16 cellular contexts compared by ENCODE assay signal in genomic region chr4:56804551-56804950, GRCh38. TPM values are rescaled to one million over a fixed set of nuclear protein-coding genes. Genes with fewer than 3 reads are reported as not detected.
A peak's percentile ranks its signal among the peaks of the same experiment; 100 is the strongest.
DNase-seq lines count a peak whose midpoint lies in the region; ATAC-seq and TF ChIP-seq lines count a peak whose summit lies in the region.
"Had no signal": no experiment of that assay in that cellular context is flagged by ENCODE, and none has a peak within 500 bp of the region (broad histone marks: within the 10 kb centered on the region; RNA-seq: fewer than 3 reads in every experiment).

No MANE protein-coding gene starts in this region.

- no peaks in the 10 kb centered on the region for H3K9me3 Mint-ChIP-seq in activated naive CD4-positive, alpha-beta T cell treated with anti-CD3 and anti-CD28 coated beads, Interleukin-2, amount 50 U/mL, for 72 hours
- H3K9me3 Mint-ChIP-seq: nephron progenitor cell, type B pancreatic cell had no signal

- no peak for DNase-seq in activated naive CD4-positive, alpha-beta T cell treated with anti-CD3 and anti-CD28 coated beads, Interleukin-2, amount 50 U/mL, for 72 hours (ENCODE audit: low spot score in 2 of 2)
- no peak for DNase-seq in activated naive CD4-positive, alpha-beta T cell (lab: John Stamatoyannopoulos, UW)
- DNase-seq in NOMO-1 (lab: John Stamatoyannopoulos, UW; ENCODE audit: unreplicated experiment in 2 of 2), result peak; percentile 42 to 66
- peak; percentile 7 to 60 for DNase-seq in cardiac fibroblast (ENCODE audit: low read depth in 2 of 2)
- peak; percentile 18 for DNase-seq in stromal cell of bone marrow (ENCODE audit: low read depth)
- no peak for DNase-seq in AG20443 (ENCODE audit: low spot score)
- no peak for DNase-seq in globus pallidus (ENCODE audit: low spot score)
- DNase-seq in NCI-H524 treated with DMSO at 0.1 percent for 48 hours (lab: John Stamatoyannopoulos, UW), result no peak
- DNase-seq: BE2C, colonic mucosa, islet precursor cell, nephron progenitor cell, T1000 had no signal

- H3K27ac Mint-ChIP-seq in activated naive CD4-positive, alpha-beta T cell treated with anti-CD3 and anti-CD28 coated beads, Interleukin-2, amount 50 U/mL, for 72 hours, result no peak overlapping the region
- H3K27ac Mint-ChIP-seq: nephron progenitor cell, type B pancreatic cell had no signal

- TF ChIP-seq CTCF in cardiac fibroblast (IDR thresholded peaks at IDR 0.05; ENCODE audit: low read depth, low read length), result no peak

- H3K4me3 ChIP-seq in cardiac fibroblast (replicated peaks in 1 of 2; ENCODE audit: low read depth in 2 of 2, low read length in 2 of 2), result no peak overlapping the region
- H3K4me3 ChIP-seq: colonic mucosa had no signal

- H3K36me3 Mint-ChIP-seq in activated naive CD4-positive, alpha-beta T cell treated with anti-CD3 and anti-CD28 coated beads, Interleukin-2, amount 50 U/mL, for 72 hours, result no peaks in the 10 kb centered on the region
- H3K36me3 Mint-ChIP-seq: type B pancreatic cell had no signal

- ATAC-seq in activated naive CD4-positive, alpha-beta T cell treated with anti-CD3 and anti-CD28 coated beads, Interleukin-2, amount 50 U/mL, for 72 hours, result peak; percentile 21 to 71
- ATAC-seq: HepG2 had no signal

RNA-seq across cellular contexts. Expression of gene SPINK2, which starts 16.9 kb away (rescaled TPM):
- total RNA-seq in activated naive CD4-positive, alpha-beta T cell treated with anti-CD3 and anti-CD28 coated beads, Interleukin-2, amount 50 U/mL, for 72 hours, result 1 to 10 TPM in 1 of 2 donors, not detected in 1; 1.1 TPM
- total RNA-seq: fibroblast of lung, HepG2 had no signal

Comparison
In these comparisons a context has a peak if more than half of its experiments do, and no peak if none do; other contexts are left out.
1. DNase-seq: peak in NOMO-1 (2 of 2), cardiac fibroblast (2 of 2) and stromal cell of bone marrow (single experiment); none in activated naive CD4-positive, alpha-beta T cell treated with anti-CD3 and anti-CD28 coated beads, Interleukin-2, amount 50 U/mL, for 72 hours (0 of 2), activated naive CD4-positive, alpha-beta T cell (0 of 4), AG20443 (single experiment), globus pallidus (single experiment) and NCI-H524 treated with DMSO at 0.1 percent for 48 hours (single experiment).